ENCODE assay signal across 1 cellular context in genomic region chr6:4008324-4009047, GRCh38.
TF ChIP-seq lines count a peak whose summit lies in the region.

No MANE protein-coding gene starts in this region.

TF ChIP-seq in K562, 482 proteins besides CTCF, POLR2A, EP300 and RAD21 (continued from another document and continues in another):
- TF ChIP-seq HES1 (IDR thresholded peaks at IDR 0.05; ENCODE audit: low read depth) (no peak), ILK (tag; IDR thresholded peaks at IDR 0.05; ENCODE audit: borderline replicate concordance, low read depth) (no peak), RAD51 (IDR thresholded peaks at IDR 0.05; ENCODE audit: borderline replicate concordance, low read depth) (no peak), ZNF41 (CRISPR knock-in tag; conservative IDR thresholded peaks at IDR 0.05) (no peak), HDGF (IDR thresholded peaks at IDR 0.05) (no peak), ZNF347 (CRISPR knock-in tag; IDR thresholded peaks at IDR 0.05; ENCODE audit: low read depth) (no peak), SREBF1 (IDR thresholded peaks at IDR 0.05; ENCODE audit: borderline replicate concordance, low read depth, low read length) (no peak), SMARCA4 (IDR thresholded peaks at IDR 0.05) (peak; percentile 42; the same call in 1 of the 2 replicates), BRF1 (IDR thresholded peaks at IDR 0.05; ENCODE audit: borderline replicate concordance, extremely low read depth, insufficient read length) (no peak), ID3 (CRISPR knock-in tag; IDR thresholded peaks at IDR 0.05) (no peak), ID3 (tag; IDR thresholded peaks at IDR 0.05) (no peak), ATF7 (IDR thresholded peaks at IDR 0.05) (peak; percentile 86; the same call in 1 of the 2 replicates), ZNF174 (CRISPR knock-in tag; IDR thresholded peaks at IDR 0.05) (no peak), CREBBP (IDR thresholded peaks at IDR 0.05; ENCODE audit: low read depth, low read length) (no peak), CEBPG (CRISPR knock-in tag; IDR thresholded peaks at IDR 0.05) (peak; percentile 93), CEBPG (tag; conservative IDR thresholded peaks at IDR 0.05 in 1 of 2, IDR thresholded peaks at IDR 0.05 in 1 of 2) (peak; percentile 97 to 98), JUN (IDR thresholded peaks at IDR 0.05; ENCODE audit: borderline replicate concordance, low read depth, low read length) (peak; percentile 55; the same call in 1 of the 2 replicates), JUN (CRISPR knock-in tag; IDR thresholded peaks at IDR 0.05; ENCODE audit: borderline replicate concordance) (0 out of 2 replicates have a peak, but pooled peaks have one; percentile 38), TBL1XR1 (IDR thresholded peaks at IDR 0.05; ENCODE audit: low read length in 2 of 2) (0 out of 4 replicates have a peak, but pooled peaks of 1 of the 2 experiments have one; percentile 20), ZNF609 (CRISPR knock-in tag; IDR thresholded peaks at IDR 0.05; ENCODE audit: borderline replicate concordance) (no peak), TCF7 (IDR thresholded peaks at IDR 0.05; ENCODE audit: borderline replicate concordance) (no peak), KDM5B (IDR thresholded peaks at IDR 0.05; ENCODE audit: insufficient replicate concordance, low read depth, low read length) (no peak), NR4A1 (CRISPR knock-in tag; IDR thresholded peaks at IDR 0.05) (no peak), NR4A1 (tag; IDR thresholded peaks at IDR 0.05) (no peak), ZNF165 (CRISPR knock-in tag; IDR thresholded peaks at IDR 0.05; ENCODE audit: borderline replicate concordance) (no peak), ELK1 (CRISPR knock-in tag; IDR thresholded peaks at IDR 0.05) (no peak), TAF7 (tag; IDR thresholded peaks at IDR 0.05) (no peak), PBX2 (CRISPR knock-in tag; IDR thresholded peaks at IDR 0.05; ENCODE audit: low read depth) (no peak), PBX2 (tag; conservative IDR thresholded peaks at IDR 0.05; ENCODE audit: low read depth) (no peak), NBN (IDR thresholded peaks at IDR 0.05; ENCODE audit: low read depth) (no peak), DPF2 (IDR thresholded peaks at IDR 0.05) (0 out of 2 replicates have a peak, but pooled peaks have one; percentile 13), TCF15 (CRISPR knock-in tag; IDR thresholded peaks at IDR 0.05) (no peak), OTX1 (CRISPR knock-in tag; IDR thresholded peaks at IDR 0.05) (no peak), GATA2 (CRISPR knock-in tag; IDR thresholded peaks at IDR 0.05) (peak; percentile 74), KDM4B (IDR thresholded peaks at IDR 0.05; ENCODE audit: borderline replicate concordance in 2 of 2, low read depth in 1 of 2) (no peak), ZNF584 (CRISPR knock-in tag; IDR thresholded peaks at IDR 0.05; ENCODE audit: low read depth) (0 out of 2 replicates have a peak, but pooled peaks have one; percentile 0), SIN3A (IDR thresholded peaks at IDR 0.05; ENCODE audit: borderline replicate concordance in 2 of 2, control insufficient read depth in 1 of 2, low read depth in 2 of 2, low read length in 2 of 2) (no peak), ZNF507 (tag; conservative IDR thresholded peaks at IDR 0.05) (no peak), SRSF3 (IDR thresholded peaks at IDR 0.05; ENCODE audit: insufficient read depth, low read length) (no peak), ARNT (IDR thresholded peaks at IDR 0.05) (0 out of 4 replicates have a peak, but pooled peaks of 1 of the 2 experiments have one; percentile 36), CAMTA2 (CRISPR knock-in tag; conservative IDR thresholded peaks at IDR 0.05) (no peak), ETS1 (conservative IDR thresholded peaks at IDR 0.05; ENCODE audit: control insufficient read depth, low read depth, low read length) (no peak), RNF2 (IDR thresholded peaks at IDR 0.05) (no peak), PRMT5 (CRISPR knock-in tag; IDR thresholded peaks at IDR 0.05) (no peak), POLR2H (tag; IDR thresholded peaks at IDR 0.05; ENCODE audit: low read depth) (0 out of 2 replicates have a peak, but pooled peaks have one; percentile 42), ZNF384 (IDR thresholded peaks at IDR 0.05; ENCODE audit: low read depth, low read length) (no peak), RCOR1 (IDR thresholded peaks at IDR 0.05; ENCODE audit: borderline replicate concordance in 1 of 2, low read depth in 2 of 2, low read length in 2 of 2) (peak in 1 of 2 experiments; percentile 80; a peak in 2 of 4 replicates), CTCFL (IDR thresholded peaks at IDR 0.05; ENCODE audit: borderline replicate concordance, insufficient read depth, low read depth, low read length, poor library complexity, severe bottlenecking) (no peak), SMC3 (conservative IDR thresholded peaks at IDR 0.05; ENCODE audit: insufficient read depth, low read depth, low read length) (peak; percentile 41; the same call in 1 of the 2 replicates), GABPB1 (CRISPR knock-in tag; IDR thresholded peaks at IDR 0.05) (no peak), POLR2AphosphoS2 (IDR thresholded peaks at IDR 0.05; ENCODE audit: low read length) (no peak), RFX5 (IDR thresholded peaks at IDR 0.05; ENCODE audit: low read depth, low read length) (no peak), NCOR1 (IDR thresholded peaks at IDR 0.05) (no peak), MED1 (CRISPR knock-in tag; IDR thresholded peaks at IDR 0.05; ENCODE audit: borderline replicate concordance) (no peak), ELF4 (CRISPR knock-in tag; IDR thresholded peaks at IDR 0.05) (no peak), ZNF134 (CRISPR knock-in tag; conservative IDR thresholded peaks at IDR 0.05) (no peak), LEF1 (IDR thresholded peaks at IDR 0.05) (no peak), HMBOX1 (IDR thresholded peaks at IDR 0.05) (peak; percentile 63; the same call in 1 of the 2 replicates), ELF2 (CRISPR knock-in tag; IDR thresholded peaks at IDR 0.05) (no peak), SLC30A9 (CRISPR knock-in tag; IDR thresholded peaks at IDR 0.05) (no peak), SP2 (IDR thresholded peaks at IDR 0.05; ENCODE audit: extremely low read depth, low read depth, low read length, poor library complexity, severe bottlenecking) (no peak), ZNF668 (CRISPR knock-in tag; IDR thresholded peaks at IDR 0.05) (no peak), ETV6 (IDR thresholded peaks at IDR 0.05; ENCODE audit: borderline replicate concordance in 1 of 2, low read depth in 2 of 2, low read length in 1 of 2) (no peak), ETV6 (CRISPR knock-in tag; IDR thresholded peaks at IDR 0.05; ENCODE audit: borderline replicate concordance) (no peak), MCM7 (IDR thresholded peaks at IDR 0.05) (no peak)
